In the genomic region with DNA sequence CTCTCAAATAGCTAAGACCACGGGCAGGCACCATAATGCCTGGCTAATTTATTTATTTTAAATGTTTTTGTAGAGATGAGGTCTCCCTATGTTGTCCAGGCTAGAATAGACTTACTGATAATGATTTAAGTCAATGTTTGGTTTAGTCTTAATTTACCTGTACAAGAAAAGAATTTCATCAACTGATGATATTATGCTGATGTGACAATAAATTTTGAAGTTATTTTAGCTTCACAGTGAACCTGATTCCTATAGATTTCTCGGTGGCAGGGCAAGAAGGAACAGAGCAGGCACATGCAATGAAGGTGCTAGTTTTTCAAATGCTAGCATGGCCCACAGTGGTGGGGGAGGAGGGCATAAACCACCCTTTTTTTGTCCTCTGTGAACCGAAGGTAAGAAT, we compare ENCODE assay signal across 20 cellular contexts. TPM values are rescaled to one million over a fixed set of nuclear protein-coding genes. Genes with fewer than 3 reads are reported as not detected.
DNase-seq lines count a peak whose midpoint lies in the region; ATAC-seq and TF ChIP-seq lines count a peak whose summit lies in the region.
"Had no signal": no experiment of that assay in that cellular context is flagged by ENCODE, and none has a peak within 500 bp of the region (broad histone marks: within the 10 kb centered on the region; RNA-seq: fewer than 3 reads in every experiment).

No MANE protein-coding gene starts in this region.

- H3K4me3 Mint-ChIP-seq in chondrocyte (ENCODE audit: unreplicated experiment) = no peak overlapping the region
- H3K4me3 Mint-ChIP-seq: CD14-positive monocyte; CD4-positive, alpha-beta memory T cell had no signal

- no peaks in the 10 kb centered on the region for H3K36me3 ChIP-seq in GM23248 (ENCODE audit: low read depth)
- no peaks in the 10 kb centered on the region for H3K36me3 ChIP-seq in PC-3 (ENCODE audit: low read depth, low read length)
- H3K36me3 ChIP-seq in osteoblast (ENCODE audit: insufficient read depth, low read length) = no peaks in the 10 kb centered on the region
- H3K36me3 ChIP-seq: BLaER1, HAP-1 had no signal

- H3K4me3 ChIP-seq in GM23248 = no peak overlapping the region
- H3K4me3 ChIP-seq in PC-3 (ENCODE audit: low read length) = no peak overlapping the region
- no peak overlapping the region for H3K4me3 ChIP-seq in osteoblast (ENCODE audit: insufficient read depth, low read length)
- H3K4me3 ChIP-seq: BLaER1, HAP-1 had no signal

- H3K27ac ChIP-seq in GM23248 (peak overlapping the region; percentile 71), PC-3 (ENCODE audit: low read length) (no peak overlapping the region), osteoblast (ENCODE audit: low read depth, low read length) (peak overlapping the region; percentile 45)
- H3K27ac ChIP-seq: BLaER1 had no signal

- H3K9me2 ChIP-seq in GM23248 (ENCODE audit: insufficient read depth) = no peaks in the 10 kb centered on the region
- no peaks in the 10 kb centered on the region for H3K9me2 ChIP-seq in PC-3 (replicated peaks; ENCODE audit: low read length)

- H3K4me1 ChIP-seq in GM23248 (ENCODE audit: insufficient read depth) (peaks cover 23% of the 10 kb centered on the region), PC-3 (ENCODE audit: insufficient read depth, low read length) (peaks cover 13% of the 10 kb centered on the region), osteoblast (ENCODE audit: insufficient read depth, low read length) (peaks cover 18% of the 10 kb centered on the region)
- H3K4me1 ChIP-seq: BLaER1, HAP-1 had no signal

- H4K20me1 ChIP-seq in GM23248 (ENCODE audit: insufficient read depth) (no peaks in the 10 kb centered on the region), PC-3 (ENCODE audit: low read length) (no peaks in the 10 kb centered on the region), osteoblast (ENCODE audit: insufficient read depth, low read length) (no peaks in the 10 kb centered on the region)
- H4K20me1 ChIP-seq: BLaER1 had no signal

- H3K27ac Mint-ChIP-seq in chondrocyte (ENCODE audit: unreplicated experiment) = peak overlapping the region; percentile 17
- H3K27ac Mint-ChIP-seq: CD14-positive monocyte, IgD-negative memory B cell had no signal

- no peak overlapping the region for H2AFZ ChIP-seq in GM23248
- H2AFZ ChIP-seq in PC-3 (ENCODE audit: low read length) = no peak overlapping the region
- H2AFZ ChIP-seq in osteoblast (ENCODE audit: low read length) = no peak overlapping the region

- DNase-seq in GM23248 (no peak), PC-3 (no peak), chondrocyte (ENCODE audit: low spot score) (no peak), osteoblast (ENCODE audit: insufficient read length, low spot score, missing footprints) (no peak), HUDEP-2 (lab: John Stamatoyannopoulos, UW; ENCODE audit: unreplicated experiment in 76 of 76) (no peak)
- DNase-seq: AML-193; CD4-positive, alpha-beta memory T cell; DMS153; DMS79; GDM1; KG1 had no signal

- no peaks in the 10 kb centered on the region for H3K27me3 Mint-ChIP-seq in chondrocyte (ENCODE audit: low read depth)
- H3K27me3 Mint-ChIP-seq: CD4-positive, alpha-beta memory T cell; IgD-negative memory B cell had no signal

- H3K27me3 ChIP-seq in GM23248 (replicated peaks; ENCODE audit: insufficient read depth) = no peaks in the 10 kb centered on the region
- H3K27me3 ChIP-seq in PC-3 (ENCODE audit: low read length) = no peaks in the 10 kb centered on the region
- H3K27me3 ChIP-seq in osteoblast (ENCODE audit: insufficient read depth, low read length) = no peaks in the 10 kb centered on the region
- H3K27me3 ChIP-seq: BLaER1 had no signal

- CTCF ChIA-PET in PC-3 (lab: Charles Lee) = interaction anchor here (0.5 kb wide), 1 partner anchor 23 kb away, joined by 3 read pairs; no protein-coding TSS in a partner anchor

- POLR2A ChIA-PET in PC-3 (lab: Charles Lee; ENCODE audit: unreplicated experiment) = no interaction called here

- no peaks in the 10 kb centered on the region for H3K79me2 ChIP-seq in GM23248 (ENCODE audit: insufficient read depth)
- no peaks in the 10 kb centered on the region for H3K79me2 ChIP-seq in PC-3 (ENCODE audit: low read length)
- H3K79me2 ChIP-seq in osteoblast (ENCODE audit: insufficient read depth, low read length) = no peaks in the 10 kb centered on the region

- H3K9ac ChIP-seq in GM23248 (no peak overlapping the region), PC-3 (ENCODE audit: low read length) (no peak overlapping the region)
- H3K9ac ChIP-seq: BLaER1 had no signal

- intact Hi-C loops in PC-3 (cut with micrococcal nuclease) = no loop called here

- TF ChIP-seq CTCF in PC-3 (conservative IDR thresholded peaks at IDR 0.05; ENCODE audit: low read depth, low read length) (no peak), chondrocyte (IDR thresholded peaks at IDR 0.05) (no peak), osteoblast (IDR thresholded peaks at IDR 0.05; ENCODE audit: extremely low read depth, low read depth, low read length) (no peak)

- no peaks in the 10 kb centered on the region for H3K36me3 Mint-ChIP-seq in chondrocyte (ENCODE audit: low read depth)
- H3K36me3 Mint-ChIP-seq: CD14-positive monocyte; CD4-positive, alpha-beta memory T cell; IgD-negative memory B cell had no signal

- H3K4me1 Mint-ChIP-seq in chondrocyte (ENCODE audit: low read depth) = peaks cover 19% of the 10 kb centered on the region
- H3K4me1 Mint-ChIP-seq: IgD-negative memory B cell had no signal

- WGBS in GM23248 (ENCODE audit: low coverage in 1 of 2, low lambda C conversion rate in 2 of 2, missing lambda C conversion rate in 2 of 2), 2 experiments = 86 to 90% methylated on average over 3 of the region's 3 CpGs

- no TSS peak for BruUV-seq in PC-3 (replicated peaks; lab: Mats Ljungman, UMichigan)

- no peak for ATAC-seq in PC-3
- no peak for ATAC-seq in HG03571 (IDR thresholded peaks at IDR 0.05; ENCODE audit: unreplicated experiment)
- ATAC-seq in GM19452 (IDR thresholded peaks at IDR 0.05; ENCODE audit: unreplicated experiment) = no peak

- peaks cover 3% of the 10 kb centered on the region for H3K9me3 Mint-ChIP-seq in chondrocyte (ENCODE audit: low read depth)

- in situ Hi-C loops in GM23248 (cut with MboI) = no loop called here

- H3K9me3 ChIP-seq in GM23248 (ENCODE audit: low read depth) (no peaks in the 10 kb centered on the region), PC-3 (ENCODE audit: low read length) (no peaks in the 10 kb centered on the region), osteoblast (ENCODE audit: low read depth, low read length) (peaks cover 7% of the 10 kb centered on the region)
- H3K9me3 ChIP-seq: BLaER1, HAP-1 had no signal

- peaks cover 31% of the 10 kb centered on the region for H3F3A ChIP-seq in GM23248 (ENCODE audit: insufficient read depth)
- H3F3A ChIP-seq in PC-3 (ENCODE audit: low read length, unreplicated experiment) = no peaks in the 10 kb centered on the region

- H3K4me2 ChIP-seq in GM23248 (ENCODE audit: unreplicated experiment) (peak overlapping the region; percentile 65), PC-3 (ENCODE audit: low read length) (0 out of 2 replicates have a peak overlapping the region, but pooled peaks have one; percentile 13), osteoblast (ENCODE audit: insufficient read depth, low read length) (peak overlapping the region; percentile 7)
- H3K4me2 ChIP-seq: BLaER1 had no signal

RNA-seq across cellular contexts. Expression of gene CBY2, which starts 42.6 kb away (rescaled TPM):
- total RNA-seq in GM23248 (2014; rRNA removed; shearing (Covaris generic)) = not detected in 2 replicates
- polyA plus RNA-seq in GM23248 (2016; fragmentation: Nextera tagmentation; extraction: Ambion mirVana) = not detected in 2 replicates
- total RNA-seq in PC-3 (2014; rRNA removed) = not detected in 2 replicates
- not detected in 3 replicates for total RNA-seq in chondrocyte
- total RNA-seq in osteoblast = not detected in 2 replicates
- total RNA-seq: Daoy, H4, HT-29 had no signal
- polyA plus RNA-seq: CD14-positive monocyte, IgD-negative memory B cell had no signal

RNA-seq across cellular contexts. Expression of gene ERICH6B, which starts 44.0 kb away (rescaled TPM):
- total RNA-seq in GM23248 (2014; rRNA removed; shearing (Covaris generic)) = not detected in 2 replicates
- not detected in 2 replicates for polyA plus RNA-seq in GM23248 (2016; fragmentation: Nextera tagmentation; extraction: Ambion mirVana)
- total RNA-seq in PC-3 (2014; rRNA removed) (not detected in 2 replicates), chondrocyte (not detected in 3 replicates), osteoblast (not detected in 2 replicates)
- total RNA-seq: CD4-positive, alpha-beta memory T cell; Daoy; H4; HT-29 had no signal
- polyA plus RNA-seq: CD14-positive monocyte had no signal

Comparison
In these comparisons a context has a peak if more than half of its experiments do, and no peak if none do; other contexts are left out.
1. H3K4me2 ChIP-seq: peak in every context shown above with its lines; median percentile 65 in GM23248; 13 in PC-3; 7 in osteoblast.